Comparison of ENCODE assay signal across 14 cellular contexts in genomic region chr11:33452806-33453205, GRCh38.
DNase-seq lines count a peak whose midpoint lies in the region; ATAC-seq and TF ChIP-seq lines count a peak whose summit lies in the region.
"Had no signal": no experiment of that assay in that cellular context is flagged by ENCODE, and none has a peak within 500 bp of the region (broad histone marks: within the 10 kb centered on the region; RNA-seq: fewer than 3 reads in every experiment).

No MANE protein-coding gene starts in this region.

- 83% methylated on average over 2 of the region's 2 CpGs for WGBS in esophagus muscularis mucosa
- no CpG with 5 or more reads among the region's 2 CpGs for WGBS in trophoblast cell (ENCODE audit: extremely low coverage, insufficient coverage, insufficient read length)

- peaks cover 9% of the 10 kb centered on the region for H3K4me1 Mint-ChIP-seq in Calu3 (ENCODE audit: low read depth, unreplicated experiment)
- H3K4me1 Mint-ChIP-seq: memory B cell had no signal

- no peak overlapping the region for H3K23ac ChIP-seq in trophoblast cell (ENCODE audit: low read length)

- in situ Hi-C loops in Panc1 (cut with HindIII; ENCODE audit: low pct_unique_long_range_greater_than_20kb, low sequenced_read_pairs): no loop called here

- no peaks in the 10 kb centered on the region for H3K9me2 ChIP-seq in Karpas-422 (replicated peaks; ENCODE audit: insufficient read depth, low read length)

- POLR2A ChIA-PET in Panc1 (lab: Charles Lee): no interaction called here

- BruUV-seq in Calu3 (replicated peaks; lab: Mats Ljungman, UMichigan) (no TSS peak), Panc1 (replicated peaks; lab: Mats Ljungman, UMichigan) (no TSS peak)

- H3K4me1 ChIP-seq in Panc1 (ENCODE audit: control insufficient read depth, insufficient read depth, low read length) (peaks cover 6% of the 10 kb centered on the region; the same call in 1 of the 2 replicates), esophagus muscularis mucosa (no peaks in the 10 kb centered on the region), trophoblast cell (ENCODE audit: control insufficient read depth in 1 of 2, insufficient read depth in 2 of 2, low read length in 2 of 2) (peaks cover 3 to 6% of the 10 kb centered on the region in 2 experiments), Karpas-422 (ENCODE audit: low read length) (no peaks in the 10 kb centered on the region)
- H3K4me1 ChIP-seq: prostate gland had no signal

- TF ChIP-seq CTCF in Calu3 (IDR thresholded peaks at IDR 0.05; ENCODE audit: unreplicated experiment): no peak
- no peak for TF ChIP-seq CTCF in Panc1 (IDR thresholded peaks at IDR 0.05)
- TF ChIP-seq CTCF in esophagus muscularis mucosa (IDR thresholded peaks at IDR 0.05): no peak

- no peak overlapping the region for H2BK5ac ChIP-seq in trophoblast cell (ENCODE audit: low read depth, low read length, poor library complexity)

- no peak overlapping the region for H3K14ac ChIP-seq in trophoblast cell (ENCODE audit: low read length)

- CTCF ChIA-PET in Calu3 (lab: Charles Lee) (interaction anchor here (0.6 kb wide), 1 partner anchor 251 kb away, joined by 3 read pairs; no protein-coding TSS in a partner anchor), Panc1 (lab: Charles Lee) (no interaction called here)

- H2AFZ ChIP-seq in trophoblast cell (ENCODE audit: insufficient read depth, low read length, poor library complexity): no peak overlapping the region
- no peak overlapping the region for H2AFZ ChIP-seq in Karpas-422 (ENCODE audit: low read length)

- H3K9me3 Mint-ChIP-seq in Calu3 (ENCODE audit: low read depth, unreplicated experiment): no peaks in the 10 kb centered on the region
- H3K9me3 Mint-ChIP-seq: memory B cell, type B pancreatic cell had no signal

- H3K9me3 ChIP-seq in Panc1 (ENCODE audit: control insufficient read depth, insufficient read depth, low read depth, low read length) (no peaks in the 10 kb centered on the region), esophagus muscularis mucosa (no peaks in the 10 kb centered on the region), trophoblast cell (ENCODE audit: insufficient read depth, low read depth, low read length) (no peaks in the 10 kb centered on the region), Karpas-422 (ENCODE audit: low read length) (no peaks in the 10 kb centered on the region)
- H3K9me3 ChIP-seq: prostate gland had no signal

- DNase-seq in Calu3 (peak; percentile 6), Panc1 (ENCODE audit: low read depth, low spot score) (peak; percentile 22), esophagus muscularis mucosa (ENCODE audit: extremely low spot score) (peak; percentile 60), trophoblast cell (peak; percentile 80 to 90), Karpas-422 (no peak), NCI-H1105 (lab: John Stamatoyannopoulos, UW) (no peak)
- DNase-seq in stimulated activated CD4-positive, alpha-beta T cell treated with anti-CD3 and anti-CD28 coated beads, Interleukin-2, amount 100 ng/mL, for 48 hours: no peak
- DNase-seq: glutamatergic neuron, NCI-H510A treated with DMSO at 0.1 percent for 48 hours, SIG-M5 had no signal

- H4K12ac ChIP-seq in trophoblast cell (ENCODE audit: low read depth, low read length): no peak overlapping the region

- H4K8ac ChIP-seq in trophoblast cell (ENCODE audit: low read depth, low read length): no peak overlapping the region

- H3K9ac ChIP-seq in trophoblast cell (ENCODE audit: low read length) (no peak overlapping the region), Karpas-422 (ENCODE audit: low read length) (no peak overlapping the region)

- no peaks in the 10 kb centered on the region for H4K20me1 ChIP-seq in Karpas-422 (ENCODE audit: insufficient read depth, low read depth, low read length)

- no peak overlapping the region for H3K4me3 Mint-ChIP-seq in Calu3 (ENCODE audit: low read depth, unreplicated experiment)
- H3K4me3 Mint-ChIP-seq: memory B cell, type B pancreatic cell had no signal

- no peaks in the 10 kb centered on the region for H3K27me3 Mint-ChIP-seq in Calu3 (ENCODE audit: unreplicated experiment)

- no peak overlapping the region for H3K27ac Mint-ChIP-seq in Calu3 (ENCODE audit: unreplicated experiment)
- H3K27ac Mint-ChIP-seq: memory B cell, type B pancreatic cell had no signal

- H2BK12ac ChIP-seq in trophoblast cell (ENCODE audit: low read length): no peak overlapping the region

- H3K36me3 ChIP-seq in Panc1 (ENCODE audit: control insufficient read depth, insufficient read depth, low read length): no peaks in the 10 kb centered on the region
- no peaks in the 10 kb centered on the region for H3K36me3 ChIP-seq in esophagus muscularis mucosa
- H3K36me3 ChIP-seq in trophoblast cell (ENCODE audit: control insufficient read depth in 1 of 2, insufficient read depth in 2 of 2, low read length in 2 of 2): no peaks in the 10 kb centered on the region
- H3K36me3 ChIP-seq in Karpas-422 (ENCODE audit: insufficient read depth, low read length): no peaks in the 10 kb centered on the region
- H3K36me3 ChIP-seq: prostate gland had no signal

- no peak overlapping the region for H3K4ac ChIP-seq in trophoblast cell (ENCODE audit: low read depth, low read length)

- H3K27me3 ChIP-seq in Panc1 (ENCODE audit: control insufficient read depth, insufficient read depth, low read length): no peaks in the 10 kb centered on the region
- no peaks in the 10 kb centered on the region for H3K27me3 ChIP-seq in esophagus muscularis mucosa
- no peaks in the 10 kb centered on the region for H3K27me3 ChIP-seq in trophoblast cell (ENCODE audit: insufficient read depth, low read length)
- 0 out of 2 replicates have a peak, but pooled peaks cover 3% of the 10 kb centered on the region for H3K27me3 ChIP-seq in Karpas-422 (ENCODE audit: low read length)

- H3K36me3 Mint-ChIP-seq in Calu3 (ENCODE audit: insufficient read depth, unreplicated experiment): no peaks in the 10 kb centered on the region
- H3K36me3 Mint-ChIP-seq: memory B cell, type B pancreatic cell had no signal

- H3K27ac ChIP-seq in Panc1 (ENCODE audit: low read length) (no peak overlapping the region), esophagus muscularis mucosa (replicated peaks in 1 of 4) (no peak overlapping the region), trophoblast cell (ENCODE audit: low read depth, low read length) (no peak overlapping the region), Karpas-422 (ENCODE audit: low read length) (no peak overlapping the region)
- H3K27ac ChIP-seq: prostate gland had no signal

- no peak overlapping the region for H2BK120ac ChIP-seq in trophoblast cell (ENCODE audit: insufficient read depth, low read length, poor library complexity)

- no peak overlapping the region for H4K91ac ChIP-seq in trophoblast cell (ENCODE audit: low read depth, low read length)

- ATAC-seq in Panc1: peak; percentile 72; the same call in 1 of the 2 replicates
- no peak for ATAC-seq in GM21526 (IDR thresholded peaks at IDR 0.05; ENCODE audit: low FRiP score, unreplicated experiment)

- no peak overlapping the region for H2AK5ac ChIP-seq in trophoblast cell (ENCODE audit: low read length)

- TF ChIP-seq EP300 in esophagus muscularis mucosa (IDR thresholded peaks at IDR 0.05): no peak

- H3K79me2 ChIP-seq in trophoblast cell (ENCODE audit: control insufficient read depth, insufficient read depth, low read length, poor library complexity) (no peaks in the 10 kb centered on the region), Karpas-422 (ENCODE audit: low read length) (no peaks in the 10 kb centered on the region)

- no peak overlapping the region for H3K18ac ChIP-seq in trophoblast cell (ENCODE audit: low read length)

- peaks cover 2% of the 10 kb centered on the region for H3K79me1 ChIP-seq in trophoblast cell (ENCODE audit: low read length)

- H3K4me2 ChIP-seq in trophoblast cell (ENCODE audit: low read length): no peak overlapping the region
- no peak overlapping the region for H3K4me2 ChIP-seq in Karpas-422 (ENCODE audit: low read depth, low read length, poor library complexity, severe bottlenecking)

- intact Hi-C loops in Calu3 (cut with micrococcal nuclease; ENCODE audit: unreplicated experiment): no loop called here
- intact Hi-C loops in Panc1 (cut with micrococcal nuclease; ENCODE audit: unreplicated experiment): no loop called here
- intact Hi-C loops in esophagus muscularis mucosa (cut with DNase I): no loop called here

- TF ChIP-seq POLR2A in esophagus muscularis mucosa (IDR thresholded peaks at IDR 0.05; ENCODE audit: low read depth): no peak

- H3K4me3 ChIP-seq in Panc1 (ENCODE audit: low read depth in 2 of 2, low read length in 2 of 2): no peak overlapping the region
- H3K4me3 ChIP-seq in esophagus muscularis mucosa: no peak overlapping the region
- no peak overlapping the region for H3K4me3 ChIP-seq in trophoblast cell (ENCODE audit: low read depth, low read length)
- H3K4me3 ChIP-seq in Karpas-422 (ENCODE audit: low read length): no peak overlapping the region
- H3K4me3 ChIP-seq: prostate gland had no signal

Comparison
In these comparisons a context has a peak if more than half of its experiments do, and no peak if none do; other contexts are left out.
1. DNase-seq: peak in Calu3 (single experiment), Panc1 (single experiment), esophagus muscularis mucosa (single experiment) and trophoblast cell (2 of 2); none in Karpas-422 (single experiment), NCI-H1105 (single experiment) and stimulated activated CD4-positive, alpha-beta T cell treated with anti-CD3 and anti-CD28 coated beads, Interleukin-2, amount 100 ng/mL, for 48 hours (0 of 2).